ENCODE assay signal across 1 cellular context in the genomic region with DNA sequence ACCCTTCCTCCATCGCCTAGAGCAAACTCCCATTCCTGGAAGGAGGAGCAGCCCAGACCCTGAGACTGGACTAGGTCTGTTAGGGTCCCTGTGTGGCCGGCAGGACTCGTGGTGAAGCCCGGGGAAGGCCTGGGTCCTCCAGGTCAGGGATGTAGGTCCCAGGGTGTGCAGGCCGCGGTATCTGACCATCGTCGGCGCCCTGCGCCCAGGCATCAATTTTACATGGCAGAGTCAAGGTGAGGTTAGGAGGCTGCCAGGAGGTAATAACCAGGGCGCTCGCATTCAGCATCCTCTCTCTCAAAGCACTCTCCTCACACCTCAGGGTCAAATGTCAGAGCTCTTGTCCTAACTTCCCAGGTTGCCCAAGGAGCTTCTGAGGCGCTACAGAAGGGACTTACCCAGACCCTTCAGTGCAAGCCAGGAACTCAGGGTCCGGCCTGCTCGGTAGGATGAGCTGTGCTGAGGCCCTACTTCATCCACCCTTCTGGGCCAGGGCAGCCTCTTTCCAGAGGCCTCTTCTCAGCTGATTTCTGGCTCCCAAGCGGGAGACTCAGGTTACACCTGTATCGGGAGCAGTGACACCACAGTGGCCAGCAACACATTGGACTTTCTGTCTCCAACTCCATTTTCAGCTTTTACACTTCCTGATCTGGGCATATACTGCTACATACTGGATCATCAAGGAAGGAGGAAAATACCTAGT.
TF ChIP-seq lines count a peak whose summit lies in the region.

No MANE protein-coding gene starts in this region.

TF ChIP-seq in K562, 482 proteins besides CTCF, POLR2A, EP300 and RAD21 (continued from another document):
- TF ChIP-seq, protein P1, sequence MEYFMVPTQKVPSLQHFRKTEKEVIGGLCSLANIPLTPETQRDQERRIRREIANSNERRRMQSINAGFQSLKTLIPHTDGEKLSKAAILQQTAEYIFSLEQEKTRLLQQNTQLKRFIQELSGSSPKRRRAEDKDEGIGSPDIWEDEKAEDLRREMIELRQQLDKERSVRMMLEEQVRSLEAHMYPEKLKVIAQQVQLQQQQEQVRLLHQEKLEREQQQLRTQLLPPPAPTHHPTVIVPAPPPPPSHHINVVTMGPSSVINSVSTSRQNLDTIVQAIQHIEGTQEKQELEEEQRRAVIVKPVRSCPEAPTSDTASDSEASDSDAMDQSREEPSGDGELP (CRISPR knock-in tag; IDR thresholded peaks at IDR 0.05; ENCODE audit: borderline replicate concordance), result peak; percentile 45; the same call in 1 of the 2 replicates
